ENCODE assay signal across 1 cellular context in the genomic region with DNA sequence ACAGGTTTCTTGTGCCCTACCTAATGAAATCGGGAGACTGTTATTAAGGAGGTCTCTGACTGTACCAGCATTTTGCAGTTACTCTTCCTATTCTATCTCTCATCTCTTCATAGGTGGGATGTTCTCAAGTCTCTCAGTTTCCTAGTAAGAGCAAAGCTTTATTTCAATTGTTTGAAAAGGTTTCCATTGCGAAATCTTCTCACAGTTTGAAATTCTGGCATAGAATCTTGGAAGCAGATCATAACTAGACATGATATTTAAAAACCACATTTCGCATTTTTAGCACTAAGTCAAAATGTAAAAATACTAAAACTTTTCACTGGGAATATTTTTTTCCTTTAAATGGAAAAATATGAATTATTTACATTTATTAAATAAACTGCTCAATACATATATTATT.
TF ChIP-seq lines count a peak whose summit lies in the region.

No MANE protein-coding gene starts in this region.

TF ChIP-seq in GM23338, 12 proteins besides CTCF, POLR2A, EP300 and RAD21 (continued from another document):
- TF ChIP-seq, protein P1, sequence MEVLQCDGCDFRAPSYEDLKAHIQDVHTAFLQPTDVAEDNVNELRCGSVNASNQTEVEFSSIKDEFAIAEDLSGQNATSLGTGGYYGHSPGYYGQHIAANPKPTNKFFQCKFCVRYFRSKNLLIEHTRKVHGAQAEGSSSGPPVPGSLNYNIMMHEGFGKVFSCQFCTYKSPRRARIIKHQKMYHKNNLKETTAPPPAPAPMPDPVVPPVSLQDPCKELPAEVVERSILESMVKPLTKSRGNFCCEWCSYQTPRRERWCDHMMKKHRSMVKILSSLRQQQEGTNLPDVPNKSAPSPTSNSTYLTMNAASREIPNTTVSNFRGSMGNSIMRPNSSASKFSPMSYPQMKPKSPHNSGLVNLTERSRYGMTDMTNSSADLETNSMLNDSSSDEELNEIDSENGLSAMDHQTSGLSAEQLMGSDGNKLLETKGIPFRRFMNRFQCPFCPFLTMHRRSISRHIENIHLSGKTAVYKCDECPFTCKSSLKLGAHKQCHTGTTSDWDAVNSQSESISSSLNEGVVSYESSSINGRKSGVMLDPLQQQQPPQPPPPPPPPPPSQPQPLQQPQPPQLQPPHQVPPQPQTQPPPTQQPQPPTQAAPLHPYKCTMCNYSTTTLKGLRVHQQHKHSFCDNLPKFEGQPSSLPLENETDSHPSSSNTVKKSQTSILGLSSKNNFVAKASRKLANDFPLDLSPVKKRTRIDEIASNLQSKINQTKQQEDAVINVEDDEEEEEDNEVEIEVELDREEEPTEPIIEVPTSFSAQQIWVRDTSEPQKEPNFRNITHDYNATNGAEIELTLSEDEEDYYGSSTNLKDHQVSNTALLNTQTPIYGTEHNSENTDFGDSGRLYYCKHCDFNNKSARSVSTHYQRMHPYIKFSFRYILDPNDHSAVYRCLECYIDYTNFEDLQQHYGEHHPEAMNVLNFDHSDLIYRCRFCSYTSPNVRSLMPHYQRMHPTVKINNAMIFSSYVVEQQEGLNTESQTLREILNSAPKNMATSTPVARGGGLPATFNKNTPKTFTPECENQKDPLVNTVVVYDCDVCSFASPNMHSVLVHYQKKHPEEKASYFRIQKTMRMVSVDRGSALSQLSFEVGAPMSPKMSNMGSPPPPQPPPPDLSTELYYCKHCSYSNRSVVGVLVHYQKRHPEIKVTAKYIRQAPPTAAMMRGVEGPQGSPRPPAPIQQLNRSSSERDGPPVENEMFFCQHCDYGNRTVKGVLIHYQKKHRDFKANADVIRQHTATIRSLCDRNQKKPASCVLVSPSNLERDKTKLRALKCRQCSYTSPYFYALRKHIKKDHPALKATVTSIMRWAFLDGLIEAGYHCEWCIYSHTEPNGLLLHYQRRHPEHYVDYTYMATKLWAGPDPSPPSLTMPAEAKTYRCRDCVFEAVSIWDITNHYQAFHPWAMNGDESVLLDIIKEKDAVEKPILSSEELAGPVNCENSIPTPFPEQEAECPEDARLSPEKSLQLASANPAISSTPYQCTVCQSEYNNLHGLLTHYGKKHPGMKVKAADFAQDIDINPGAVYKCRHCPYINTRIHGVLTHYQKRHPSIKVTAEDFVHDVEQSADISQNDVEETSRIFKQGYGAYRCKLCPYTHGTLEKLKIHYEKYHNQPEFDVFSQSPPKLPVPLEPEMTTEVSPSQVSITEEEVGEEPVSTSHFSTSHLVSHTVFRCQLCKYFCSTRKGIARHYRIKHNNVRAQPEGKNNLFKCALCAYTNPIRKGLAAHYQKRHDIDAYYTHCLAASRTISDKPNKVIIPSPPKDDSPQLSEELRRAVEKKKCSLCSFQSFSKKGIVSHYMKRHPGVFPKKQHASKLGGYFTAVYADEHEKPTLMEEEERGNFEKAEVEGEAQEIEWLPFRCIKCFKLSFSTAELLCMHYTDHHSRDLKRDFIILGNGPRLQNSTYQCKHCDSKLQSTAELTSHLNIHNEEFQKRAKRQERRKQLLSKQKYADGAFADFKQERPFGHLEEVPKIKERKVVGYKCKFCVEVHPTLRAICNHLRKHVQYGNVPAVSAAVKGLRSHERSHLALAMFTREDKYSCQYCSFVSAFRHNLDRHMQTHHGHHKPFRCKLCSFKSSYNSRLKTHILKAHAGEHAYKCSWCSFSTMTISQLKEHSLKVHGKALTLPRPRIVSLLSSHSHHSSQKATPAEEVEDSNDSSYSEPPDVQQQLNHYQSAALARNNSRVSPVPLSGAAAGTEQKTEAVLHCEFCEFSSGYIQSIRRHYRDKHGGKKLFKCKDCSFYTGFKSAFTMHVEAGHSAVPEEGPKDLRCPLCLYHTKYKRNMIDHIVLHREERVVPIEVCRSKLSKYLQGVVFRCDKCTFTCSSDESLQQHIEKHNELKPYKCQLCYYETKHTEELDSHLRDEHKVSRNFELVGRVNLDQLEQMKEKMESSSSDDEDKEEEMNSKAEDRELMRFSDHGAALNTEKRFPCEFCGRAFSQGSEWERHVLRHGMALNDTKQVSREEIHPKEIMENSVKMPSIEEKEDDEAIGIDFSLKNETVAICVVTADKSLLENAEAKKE (CRISPR knock-in tag; IDR thresholded peaks at IDR 0.05), result no peak
- TF ChIP-seq POLR2AphosphoS5 (IDR thresholded peaks at IDR 0.05; ENCODE audit: low read depth) (no peak), STAT1 (IDR thresholded peaks at IDR 0.05; ENCODE audit: unreplicated experiment) (no peak), EZH2 (IDR thresholded peaks at IDR 0.05; ENCODE audit: low read depth, unreplicated experiment) (no peak), ZNF331 (CRISPR knock-in tag; IDR thresholded peaks at IDR 0.05; ENCODE audit: low read depth) (no peak), CREB1 (CRISPR knock-in tag; IDR thresholded peaks at IDR 0.05; ENCODE audit: low read depth) (no peak), JUNB (IDR thresholded peaks at IDR 0.05; ENCODE audit: unreplicated experiment) (no peak), EZH2phosphoT487 (IDR thresholded peaks at IDR 0.05; ENCODE audit: unreplicated experiment) (no peak)
